ENCODE assay signal across 9 cellular contexts in genomic region chr1:34162852-34163766, GRCh38. TPM values are rescaled to one million over a fixed set of nuclear protein-coding genes. Genes with fewer than 3 reads are reported as not detected.
DNase-seq lines count a peak whose midpoint lies in the region; ATAC-seq and TF ChIP-seq lines count a peak whose summit lies in the region.
"Had no signal": no experiment of that assay in that cellular context is flagged by ENCODE, and none has a peak within 500 bp of the region (broad histone marks: within the 10 kb centered on the region; RNA-seq: fewer than 3 reads in every experiment).

No MANE protein-coding gene starts in this region.

- peak; percentile 59 for TF ChIP-seq CTCF in fibroblast of villous mesenchyme (IDR thresholded peaks at IDR 0.05; ENCODE audit: insufficient read depth, low read depth, low read length)

- peak; percentile 61 to 69 for ATAC-seq in natural killer cell treated with Interleukin-12 subunit alpha and Interleukin-12 subunit beta and Interleukin-15 and Interleukin-18, amount 100 ng/mL, for 72 hours
- no peak for ATAC-seq in GM19035 (IDR thresholded peaks at IDR 0.05; ENCODE audit: unreplicated experiment)

- CTCF ChIA-PET in CD4-positive, alpha-beta memory T cell (lab: Charles Lee; ENCODE audit: partially characterized antibody), result no interaction called here
- CTCF ChIA-PET in activated CD4-positive, alpha-beta memory T cell treated with anti-CD3 and anti-CD28 coated beads for 36 hours (lab: Charles Lee), result interaction anchor here (0.7 to 1.3 kb wide), 4 partner anchors 17 to 580 kb away, joined by 3 to 6 read pairs (median 4); no protein-coding TSS in a partner anchor

- POLR2A ChIA-PET in CD4-positive, alpha-beta memory T cell (lab: Charles Lee; ENCODE audit: partially characterized antibody), result no interaction called here
- POLR2A ChIA-PET in activated CD4-positive, alpha-beta memory T cell treated with anti-CD3 and anti-CD28 coated beads for 36 hours (lab: Charles Lee), result no interaction called here

- no peak overlapping the region for H3K4me3 ChIP-seq in CD4-positive, alpha-beta memory T cell (ENCODE audit: low read length in 2 of 2)
- H3K4me3 ChIP-seq in fibroblast of villous mesenchyme (ENCODE audit: low read depth, low read length), result peak overlapping the region; percentile 34

- intact Hi-C loops in CD4-positive, alpha-beta memory T cell (cut with micrococcal nuclease), result no loop called here
- intact Hi-C loops in activated CD4-positive, alpha-beta memory T cell treated with anti-CD3 and anti-CD28 coated beads for 36 hours (cut with micrococcal nuclease), result loop anchor here (5.0 kb wide), 1 partner anchor 531 kb away; no protein-coding TSS in a partner anchor

- H3K27me3 Mint-ChIP-seq in CD4-positive, alpha-beta memory T cell, result peaks cover 37 to 41% of the 10 kb centered on the region in 2 donors
- H3K27me3 Mint-ChIP-seq in activated CD4-positive, alpha-beta memory T cell treated with anti-CD3 and anti-CD28 coated beads for 36 hours, result peaks cover 51% of the 10 kb centered on the region
- H3K27me3 Mint-ChIP-seq in natural killer cell treated with Interleukin-12 subunit alpha and Interleukin-12 subunit beta and Interleukin-15 and Interleukin-18, amount 100 ng/mL, for 72 hours, result peaks cover 33 to 58% of the 10 kb centered on the region in 2 donors

- H3K9me3 ChIP-seq in CD4-positive, alpha-beta memory T cell (ENCODE audit: control insufficient read depth in 1 of 2, low read length in 2 of 2), result no peaks in the 10 kb centered on the region

- H3K4me1 ChIP-seq in CD4-positive, alpha-beta memory T cell (ENCODE audit: insufficient read depth, low read length), result peaks cover 5% of the 10 kb centered on the region

- H3K4me3 Mint-ChIP-seq in CD4-positive, alpha-beta memory T cell, result peak overlapping the region in 6 of 8 donors; percentile 6 to 63 (median 50)
- H3K4me3 Mint-ChIP-seq in activated CD4-positive, alpha-beta memory T cell treated with anti-CD3 and anti-CD28 coated beads for 36 hours, result peak overlapping the region; percentile 20
- peak overlapping the region; percentile 47 for H3K4me3 Mint-ChIP-seq in natural killer cell treated with Interleukin-12 subunit alpha and Interleukin-12 subunit beta and Interleukin-15 and Interleukin-18, amount 100 ng/mL, for 72 hours

- H3K27ac ChIP-seq in CD4-positive, alpha-beta memory T cell (ENCODE audit: low read depth, low read length), result no peak overlapping the region

- peaks cover 3% of the 10 kb centered on the region for H3K27me3 ChIP-seq in CD4-positive, alpha-beta memory T cell (ENCODE audit: insufficient read depth, low read length)

- H3K36me3 Mint-ChIP-seq in CD4-positive, alpha-beta memory T cell, result no peaks in the 10 kb centered on the region
- no peaks in the 10 kb centered on the region for H3K36me3 Mint-ChIP-seq in activated CD4-positive, alpha-beta memory T cell treated with anti-CD3 and anti-CD28 coated beads for 36 hours
- no peaks in the 10 kb centered on the region for H3K36me3 Mint-ChIP-seq in natural killer cell treated with Interleukin-12 subunit alpha and Interleukin-12 subunit beta and Interleukin-15 and Interleukin-18, amount 100 ng/mL, for 72 hours

- no peaks in the 10 kb centered on the region for H3K36me3 ChIP-seq in CD4-positive, alpha-beta memory T cell (ENCODE audit: insufficient read depth, low read length)

- peaks cover 6 to 21% (median 10%) of the 10 kb centered on the region in 4 donors for H3K4me1 Mint-ChIP-seq in CD4-positive, alpha-beta memory T cell
- peaks cover 6% of the 10 kb centered on the region for H3K4me1 Mint-ChIP-seq in activated CD4-positive, alpha-beta memory T cell treated with anti-CD3 and anti-CD28 coated beads for 36 hours (ENCODE audit: low read depth)
- H3K4me1 Mint-ChIP-seq in natural killer cell treated with Interleukin-12 subunit alpha and Interleukin-12 subunit beta and Interleukin-15 and Interleukin-18, amount 100 ng/mL, for 72 hours (ENCODE audit: low read depth in 2 of 2), result peaks cover 0 to 3% of the 10 kb centered on the region in 2 donors

- H3K27ac Mint-ChIP-seq in CD4-positive, alpha-beta memory T cell, result no peak overlapping the region
- H3K27ac Mint-ChIP-seq in activated CD4-positive, alpha-beta memory T cell treated with anti-CD3 and anti-CD28 coated beads for 36 hours, result no peak overlapping the region
- no peak overlapping the region for H3K27ac Mint-ChIP-seq in natural killer cell treated with Interleukin-12 subunit alpha and Interleukin-12 subunit beta and Interleukin-15 and Interleukin-18, amount 100 ng/mL, for 72 hours

- H3K9me3 Mint-ChIP-seq in CD4-positive, alpha-beta memory T cell, result peaks cover 0 to 6% (median 0%) of the 10 kb centered on the region in 8 donors
- no peaks in the 10 kb centered on the region for H3K9me3 Mint-ChIP-seq in activated CD4-positive, alpha-beta memory T cell treated with anti-CD3 and anti-CD28 coated beads for 36 hours
- H3K9me3 Mint-ChIP-seq in natural killer cell treated with Interleukin-12 subunit alpha and Interleukin-12 subunit beta and Interleukin-15 and Interleukin-18, amount 100 ng/mL, for 72 hours, result no peaks in the 10 kb centered on the region

- DNase-seq in CD4-positive, alpha-beta memory T cell, result no peak
- DNase-seq in GM19238 (ENCODE audit: insufficient read length, low spot score), result peak; percentile 45
- peak; percentile 6 for DNase-seq in LHCN-M2 (ENCODE audit: low read depth)
- peak; percentile 56 for DNase-seq in activated CD4-positive, alpha-beta memory T cell treated with anti-CD3 and anti-CD28 coated beads for 36 hours
- peak; percentile 74 for DNase-seq in fibroblast of villous mesenchyme (ENCODE audit: low read depth)
- no peak for DNase-seq in natural killer cell treated with Interleukin-12 subunit alpha and Interleukin-12 subunit beta and Interleukin-15 and Interleukin-18, amount 100 ng/mL, for 72 hours (ENCODE audit: low spot score)
- no peak for DNase-seq in activated CD4-positive, CD25-positive, alpha-beta regulatory T cell treated with anti-CD3 and anti-CD28 coated beads, Interleukin-2, amount 50 U/mL, for 72 hours

RNA-seq across cellular contexts. Expression of gene CSMD2, which starts 1.9 kb away (rescaled TPM):
- not detected for total RNA-seq in CD4-positive, alpha-beta memory T cell
- polyA plus RNA-seq in CD4-positive, alpha-beta memory T cell, result not detected
- total RNA-seq in LHCN-M2 (2014; rRNA removed), result not detected in 2 replicates
- polyA plus RNA-seq in LHCN-M2 (2012), result not detected
- total RNA-seq in activated CD4-positive, alpha-beta memory T cell treated with anti-CD3 and anti-CD28 coated beads for 36 hours, result not detected
- 1.3 and 3.0 TPM in 2 replicates for total RNA-seq in fibroblast of villous mesenchyme
- total RNA-seq in natural killer cell treated with Interleukin-12 subunit alpha and Interleukin-12 subunit beta and Interleukin-15 and Interleukin-18, amount 100 ng/mL, for 72 hours, result not detected
- total RNA-seq: T-helper 1 cell treated with Interleukin-12 subunit alpha and Interleukin-12 subunit beta and Interleukin-4 antibody, amounts not matched to agents 30 ng/mL and 1 ng/mL, for 36 hours had no signal

RNA-seq across cellular contexts. Expression of gene C1orf94, which starts 13.6 kb away (rescaled TPM):
- not detected for total RNA-seq in CD4-positive, alpha-beta memory T cell
- polyA plus RNA-seq in CD4-positive, alpha-beta memory T cell, result not detected
- total RNA-seq in LHCN-M2 (2014; rRNA removed) (not detected in 2 replicates), fibroblast of villous mesenchyme (not detected in 2 replicates)
- not detected for polyA plus RNA-seq in LHCN-M2 (2012)
- not detected for total RNA-seq in activated CD4-positive, alpha-beta memory T cell treated with anti-CD3 and anti-CD28 coated beads for 36 hours
- total RNA-seq in natural killer cell treated with Interleukin-12 subunit alpha and Interleukin-12 subunit beta and Interleukin-15 and Interleukin-18, amount 100 ng/mL, for 72 hours, result not detected
- total RNA-seq: T-helper 1 cell treated with Interleukin-12 subunit alpha and Interleukin-12 subunit beta and Interleukin-4 antibody, amounts not matched to agents 30 ng/mL and 1 ng/mL, for 36 hours had no signal

Comparison
In these comparisons a context has a peak if more than half of its experiments do, and no peak if none do; other contexts are left out.
1. DNase-seq: peak in GM19238 (single experiment), LHCN-M2 (single experiment), activated CD4-positive, alpha-beta memory T cell treated with anti-CD3 and anti-CD28 coated beads for 36 hours (single experiment) and fibroblast of villous mesenchyme (single experiment); none in CD4-positive, alpha-beta memory T cell (0 of 5), natural killer cell treated with Interleukin-12 subunit alpha and Interleukin-12 subunit beta and Interleukin-15 and Interleukin-18, amount 100 ng/mL, for 72 hours (single experiment) and activated CD4-positive, CD25-positive, alpha-beta regulatory T cell treated with anti-CD3 and anti-CD28 coated beads, Interleukin-2, amount 50 U/mL, for 72 hours (single experiment).
2. Peak in every context shown above with its lines, with median percentiles within 50 percentile points of each other: H3K4me3 Mint-ChIP-seq.